Comparison of ENCODE assay signal across 1 cellular context in the genomic region with DNA sequence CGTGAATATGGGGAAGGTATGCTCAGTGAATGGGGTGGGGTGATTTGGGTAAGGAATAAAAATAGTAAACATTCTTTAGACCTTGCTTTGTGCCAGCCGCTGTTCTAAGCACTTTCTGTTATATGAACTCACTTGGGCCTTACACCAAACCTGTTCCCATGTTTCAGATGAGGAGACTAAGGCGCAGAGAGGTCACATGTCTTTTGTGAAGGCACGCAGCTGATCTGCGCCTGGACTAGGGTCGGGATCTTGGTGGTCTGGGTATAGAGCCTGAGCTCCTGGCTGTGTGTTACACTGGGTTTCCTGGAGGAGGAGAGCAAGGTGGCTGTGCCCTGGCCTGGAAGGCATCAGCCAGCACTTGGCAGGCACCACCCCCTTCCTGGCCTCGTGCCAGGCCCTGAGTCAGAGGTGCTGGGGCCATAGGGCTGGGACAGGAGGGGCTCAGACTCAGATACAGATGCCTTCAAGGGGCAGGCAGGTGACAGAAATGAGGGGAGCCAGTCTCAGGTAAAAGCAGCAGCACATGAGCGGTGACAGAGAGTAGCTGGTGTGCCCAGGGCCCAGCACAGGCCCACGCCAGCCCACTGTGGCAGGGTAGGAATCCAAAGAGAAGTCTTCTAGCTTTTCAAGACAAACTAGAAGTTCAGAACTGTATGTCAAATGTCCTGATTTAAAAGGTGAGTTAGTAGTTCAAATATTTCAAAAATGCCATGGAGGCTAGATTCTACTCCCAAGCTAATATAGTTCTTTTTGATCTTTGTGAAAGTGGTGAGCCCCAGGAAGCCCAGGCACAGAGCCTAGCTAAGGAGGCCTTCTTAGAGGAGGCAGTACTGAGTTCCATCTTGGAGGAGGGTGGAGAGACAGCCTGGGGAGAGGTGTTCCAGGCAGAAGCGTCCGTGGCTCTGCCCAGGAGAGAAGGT.
TF ChIP-seq lines count a peak whose summit lies in the region.

No MANE protein-coding gene starts in this region.

TF ChIP-seq in HepG2, 621 proteins besides CTCF, POLR2A, EP300 and RAD21 (continued from another document):
- no peak for TF ChIP-seq ZSCAN9 (CRISPR knock-in tag; IDR thresholded peaks at IDR 0.05; ENCODE audit: borderline replicate concordance)
- TF ChIP-seq, protein P1, sequence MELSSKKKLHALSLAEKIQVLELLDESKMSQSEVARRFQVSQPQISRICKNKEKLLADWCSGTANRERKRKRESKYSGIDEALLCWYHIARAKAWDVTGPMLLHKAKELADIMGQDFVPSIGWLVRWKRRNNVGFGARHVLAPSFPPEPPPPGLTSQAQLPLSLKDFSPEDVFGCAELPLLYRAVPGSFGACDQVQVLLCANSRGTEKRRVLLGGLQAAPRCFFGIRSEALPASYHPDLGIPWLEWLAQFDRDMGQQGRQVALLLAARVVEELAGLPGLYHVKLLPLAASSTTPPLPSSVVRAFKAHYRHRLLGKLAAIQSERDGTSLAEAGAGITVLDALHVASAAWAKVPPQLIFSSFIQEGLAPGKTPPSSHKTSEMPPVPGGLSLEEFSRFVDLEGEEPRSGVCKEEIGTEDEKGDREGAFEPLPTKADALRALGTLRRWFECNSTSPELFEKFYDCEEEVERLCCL (CRISPR knock-in tag; IDR thresholded peaks at IDR 0.05; ENCODE audit: borderline replicate concordance): no peak
- TF ChIP-seq FOSL2 (CRISPR knock-in tag; IDR thresholded peaks at IDR 0.05): peak; percentile 89
- no peak for TF ChIP-seq ZNF33A (CRISPR knock-in tag; IDR thresholded peaks at IDR 0.05; ENCODE audit: borderline replicate concordance)
- TF ChIP-seq ZNF629 (CRISPR knock-in tag; conservative IDR thresholded peaks at IDR 0.05): peak; percentile 54
- TF ChIP-seq ZNF138 (CRISPR knock-in tag; IDR thresholded peaks at IDR 0.05; ENCODE audit: low read depth): no peak
- TF ChIP-seq KLF11 (CRISPR knock-in tag; IDR thresholded peaks at IDR 0.05): no peak
- TF ChIP-seq ARID2 (CRISPR knock-in tag; IDR thresholded peaks at IDR 0.05; ENCODE audit: borderline replicate concordance): no peak
- TF ChIP-seq ZNF260 (CRISPR knock-in tag; IDR thresholded peaks at IDR 0.05; ENCODE audit: borderline replicate concordance, low read depth): no peak
- peak; percentile 26; the same call in 1 of the 2 replicates for TF ChIP-seq JUND (CRISPR knock-in tag; IDR thresholded peaks at IDR 0.05)
- TF ChIP-seq, protein P2, sequence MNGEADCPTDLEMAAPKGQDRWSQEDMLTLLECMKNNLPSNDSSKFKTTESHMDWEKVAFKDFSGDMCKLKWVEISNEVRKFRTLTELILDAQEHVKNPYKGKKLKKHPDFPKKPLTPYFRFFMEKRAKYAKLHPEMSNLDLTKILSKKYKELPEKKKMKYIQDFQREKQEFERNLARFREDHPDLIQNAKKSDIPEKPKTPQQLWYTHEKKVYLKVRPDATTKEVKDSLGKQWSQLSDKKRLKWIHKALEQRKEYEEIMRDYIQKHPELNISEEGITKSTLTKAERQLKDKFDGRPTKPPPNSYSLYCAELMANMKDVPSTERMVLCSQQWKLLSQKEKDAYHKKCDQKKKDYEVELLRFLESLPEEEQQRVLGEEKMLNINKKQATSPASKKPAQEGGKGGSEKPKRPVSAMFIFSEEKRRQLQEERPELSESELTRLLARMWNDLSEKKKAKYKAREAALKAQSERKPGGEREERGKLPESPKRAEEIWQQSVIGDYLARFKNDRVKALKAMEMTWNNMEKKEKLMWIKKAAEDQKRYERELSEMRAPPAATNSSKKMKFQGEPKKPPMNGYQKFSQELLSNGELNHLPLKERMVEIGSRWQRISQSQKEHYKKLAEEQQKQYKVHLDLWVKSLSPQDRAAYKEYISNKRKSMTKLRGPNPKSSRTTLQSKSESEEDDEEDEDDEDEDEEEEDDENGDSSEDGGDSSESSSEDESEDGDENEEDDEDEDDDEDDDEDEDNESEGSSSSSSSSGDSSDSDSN (CRISPR knock-in tag; IDR thresholded peaks at IDR 0.05): no peak
